Comparison of ENCODE assay signal across 28 cellular contexts in the genomic region with DNA sequence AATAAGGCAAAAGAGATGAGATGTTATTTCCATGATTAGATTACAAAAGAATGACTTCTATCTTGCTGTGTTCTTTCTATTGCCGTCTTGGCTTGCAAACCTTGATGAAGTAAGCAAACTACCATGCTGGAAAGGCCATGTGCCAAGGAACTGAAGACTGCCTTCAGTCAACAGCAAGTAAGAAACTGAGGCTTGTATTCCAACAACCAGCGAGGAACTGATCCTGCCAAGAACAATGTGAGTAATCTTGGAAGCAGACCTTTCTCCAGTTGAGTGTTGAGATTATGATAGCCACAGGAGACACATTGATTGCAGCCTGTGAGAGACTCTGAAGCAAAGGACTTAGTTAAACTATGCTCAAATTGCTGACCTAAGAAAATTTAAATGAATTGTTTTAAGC.
"Had no signal": no experiment of that assay in that cellular context is flagged by ENCODE, and none has a peak within 500 bp of the region (broad histone marks: within the 10 kb centered on the region; RNA-seq: fewer than 3 reads in every experiment).

No MANE protein-coding gene starts in this region.

- H3K9me3 Mint-ChIP-seq: dendritic cell treated with granulocyte-macrophage colony-stimulating factor and Interleukin-4, amounts not matched to agents 40 ng/mL and 50 ng/mL, for 4 days; nephron had no signal

- H3K4me2 ChIP-seq: smooth muscle cell had no signal

- H3K79me2 ChIP-seq: parathyroid adenoma had no signal

- H3K4me1 Mint-ChIP-seq: naive B cell; nephron; stimulated activated effector memory CD8-positive, alpha-beta T cell treated with anti-CD3 and anti-CD28 coated beads, Interleukin-12 subunit alpha, Interleukin-12 subunit beta, amount 100 ng/mL, for 72 hours had no signal

- H3K4me1 ChIP-seq: esophagus muscularis mucosa, lower lobe of right lung, parathyroid adenoma, psoas muscle, suprapubic skin, tibial artery, upper lobe of left lung, vagina had no signal

- DNase-seq: cerebellar nuclear complex; effector memory CD8-positive, alpha-beta T cell; head of caudate nucleus; hypothalamus; kidney glomerular epithelial cell; lower lobe of right lung; mesenchymal stem cell; midbrain; naive B cell; psoas muscle; retina; stimulated activated CD4-positive, alpha-beta T cell treated with anti-CD3 and anti-CD28 coated beads, Interleukin-2, amount 100 ng/mL, for 48 hours; stimulated activated CD8-positive, alpha-beta memory T cell treated with anti-CD3 and anti-CD28 coated beads, Interleukin-4, amount 100 ng/mL, for 48 hours; stimulated activated naive CD8-positive, alpha-beta T cell treated with anti-CD3 and anti-CD28 coated beads, Interleukin-15, Interleukin-2, amounts not matched to agents 100 U/mL and 50 U/mL, for 24 hours; upper lobe of left lung had no signal

- ATAC-seq: effector memory CD8-positive, alpha-beta T cell; left lobe of liver; lower lobe of right lung; stimulated activated effector memory CD8-positive, alpha-beta T cell treated with anti-CD3 and anti-CD28 coated beads, Interleukin-12 subunit alpha, Interleukin-12 subunit beta, amount 100 ng/mL, for 72 hours; stimulated activated naive CD8-positive, alpha-beta T cell treated with anti-CD3 and anti-CD28 coated beads, Interleukin-15, Interleukin-2, amounts not matched to agents 100 U/mL and 50 U/mL, for 24 hours had no signal

- H3K36me3 Mint-ChIP-seq: naive B cell; stimulated activated effector memory CD8-positive, alpha-beta T cell treated with anti-CD3 and anti-CD28 coated beads, Interleukin-12 subunit alpha, Interleukin-12 subunit beta, amount 100 ng/mL, for 72 hours had no signal

- H2AFZ ChIP-seq: parathyroid adenoma had no signal

- H3K9me3 ChIP-seq: esophagus muscularis mucosa, lower lobe of right lung, psoas muscle, suprapubic skin, tibial artery, upper lobe of left lung, vagina had no signal

- H3K4me3 ChIP-seq: esophagus muscularis mucosa, lower lobe of right lung, psoas muscle, smooth muscle cell, suprapubic skin, tibial artery, upper lobe of left lung, vagina had no signal

- H3K4me3 Mint-ChIP-seq: dendritic cell treated with granulocyte-macrophage colony-stimulating factor and Interleukin-4, amounts not matched to agents 40 ng/mL and 50 ng/mL, for 4 days; effector memory CD8-positive, alpha-beta T cell; naive B cell; nephron; stimulated activated effector memory CD8-positive, alpha-beta T cell treated with anti-CD3 and anti-CD28 coated beads, Interleukin-12 subunit alpha, Interleukin-12 subunit beta, amount 100 ng/mL, for 72 hours had no signal

- H3K27me3 Mint-ChIP-seq: dendritic cell treated with granulocyte-macrophage colony-stimulating factor and Interleukin-4, amounts not matched to agents 40 ng/mL and 50 ng/mL, for 4 days; effector memory CD8-positive, alpha-beta T cell had no signal

- H3K9ac ChIP-seq: parathyroid adenoma had no signal

- H3K27ac ChIP-seq: epithelial cell of prostate, esophagus muscularis mucosa, lower lobe of right lung, parathyroid adenoma, psoas muscle, suprapubic skin, tibial artery, upper lobe of left lung, vagina had no signal

- H3K27ac Mint-ChIP-seq: dendritic cell treated with granulocyte-macrophage colony-stimulating factor and Interleukin-4, amounts not matched to agents 40 ng/mL and 50 ng/mL, for 4 days; effector memory CD8-positive, alpha-beta T cell; naive B cell; nephron; stimulated activated effector memory CD8-positive, alpha-beta T cell treated with anti-CD3 and anti-CD28 coated beads, Interleukin-12 subunit alpha, Interleukin-12 subunit beta, amount 100 ng/mL, for 72 hours had no signal

- H3K36me3 ChIP-seq: esophagus muscularis mucosa, lower lobe of right lung, suprapubic skin, tibial artery, upper lobe of left lung, vagina had no signal

- H3K27me3 ChIP-seq: esophagus muscularis mucosa, suprapubic skin, tibial artery, upper lobe of left lung, vagina had no signal

- FAIRE-seq: colon, islet of Langerhans had no signal
